ENCODE assay signal across 8 cellular contexts in the genomic region with DNA sequence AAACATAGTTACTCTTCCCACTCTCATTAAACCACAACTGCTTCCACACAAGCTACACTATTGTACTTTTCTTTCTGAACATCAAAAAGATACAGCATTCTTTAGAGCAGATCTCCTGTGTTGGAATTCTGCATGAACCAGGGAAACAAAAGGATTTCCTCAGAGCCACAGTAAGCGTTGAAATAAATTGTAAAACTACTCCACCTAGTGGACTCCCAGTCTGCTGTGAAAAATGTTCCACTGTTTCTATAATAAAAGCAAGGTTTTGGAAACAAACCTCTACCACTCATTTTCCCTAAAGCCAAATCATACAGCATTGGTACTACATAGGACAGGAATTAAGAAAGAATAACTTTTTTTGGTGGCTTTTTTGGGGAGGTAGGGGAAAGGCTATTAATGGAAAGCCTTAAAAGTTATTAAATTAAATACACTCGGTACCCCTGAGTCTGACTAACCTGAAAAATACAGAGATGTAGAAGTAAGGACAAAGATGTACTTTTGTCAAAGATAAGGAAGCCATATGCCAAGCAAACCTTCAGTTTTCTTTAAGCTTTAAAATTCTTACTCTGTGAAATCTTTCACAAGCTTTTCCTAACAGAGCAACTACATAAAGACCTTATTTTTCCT. TPM values are rescaled to one million over a fixed set of nuclear protein-coding genes. Genes with fewer than 3 reads are reported as not detected.
DNase-seq lines count a peak whose midpoint lies in the region; TF ChIP-seq lines count a peak whose summit lies in the region.

No MANE protein-coding gene starts in this region.

- H3K9ac ChIP-seq in NT2/D1 (ENCODE audit: insufficient read length, low read depth), result no peak overlapping the region
- no peak overlapping the region for H3K9ac ChIP-seq in endodermal cell (ENCODE audit: extremely low read depth, low read length, poor library complexity, severe bottlenecking)

- no peaks in the 10 kb centered on the region for H3K27me3 Mint-ChIP-seq in endodermal cell (ENCODE audit: insufficient read depth)
- H3K27me3 Mint-ChIP-seq in mesothelial cell of epicardium (ENCODE audit: low read depth), result no peaks in the 10 kb centered on the region
- H3K27me3 Mint-ChIP-seq in activated CD4-positive, alpha-beta T cell treated with anti-CD3 and anti-CD28 coated beads, Interleukin-2, amount 10 ng/mL, durations not matched to agents 24 days and 14 days, result no peaks in the 10 kb centered on the region
- no peaks in the 10 kb centered on the region for H3K27me3 Mint-ChIP-seq in activated T-cell treated with anti-CD3 and anti-CD28 coated beads, Interleukin-2, amount 50 U/mL, for 24 hours

- intact Hi-C loops in activated CD4-positive, alpha-beta T cell treated with anti-CD3 and anti-CD28 coated beads, Interleukin-2, amount 10 ng/mL, durations not matched to agents 24 days and 14 days (cut with micrococcal nuclease), result loop anchor here (1.0 to 10.0 kb wide), 3 partner anchors 53 to 1065 kb away; no protein-coding TSS in a partner anchor

- H3K36me3 Mint-ChIP-seq in endodermal cell (ENCODE audit: low read depth), result peaks cover 26% of the 10 kb centered on the region
- peaks cover 7% of the 10 kb centered on the region for H3K36me3 Mint-ChIP-seq in mesothelial cell of epicardium
- peaks cover 15% of the 10 kb centered on the region for H3K36me3 Mint-ChIP-seq in activated CD4-positive, alpha-beta T cell treated with anti-CD3 and anti-CD28 coated beads, Interleukin-2, amount 10 ng/mL, durations not matched to agents 24 days and 14 days (ENCODE audit: low read depth)
- H3K36me3 Mint-ChIP-seq in activated T-cell treated with anti-CD3 and anti-CD28 coated beads, Interleukin-2, amount 50 U/mL, for 24 hours (ENCODE audit: low read depth), result peaks cover 41% of the 10 kb centered on the region

- peaks cover 10% of the 10 kb centered on the region for H3K4me1 ChIP-seq in HAP-1
- H3K4me1 ChIP-seq in NT2/D1 (ENCODE audit: insufficient read depth, insufficient read length), result no peaks in the 10 kb centered on the region
- no peaks in the 10 kb centered on the region for H3K4me1 ChIP-seq in endodermal cell (ENCODE audit: control insufficient read depth, insufficient read depth, low read length)

- no peak overlapping the region for H3K4me3 Mint-ChIP-seq in endodermal cell
- H3K4me3 Mint-ChIP-seq in mesothelial cell of epicardium, result no peak overlapping the region
- H3K4me3 Mint-ChIP-seq in activated CD4-positive, alpha-beta T cell treated with anti-CD3 and anti-CD28 coated beads, Interleukin-2, amount 10 ng/mL, durations not matched to agents 24 days and 14 days, result no peak overlapping the region
- H3K4me3 Mint-ChIP-seq in activated T-cell treated with anti-CD3 and anti-CD28 coated beads, Interleukin-2, amount 50 U/mL, for 24 hours, result no peak overlapping the region

- no peak overlapping the region for H3K27ac ChIP-seq in C4-2B
- no peak overlapping the region for H3K27ac ChIP-seq in endodermal cell (ENCODE audit: low read depth, low read length)

- no peaks in the 10 kb centered on the region for H3K27me3 ChIP-seq in HAP-1 (ENCODE audit: low read depth)
- H3K27me3 ChIP-seq in NT2/D1 (ENCODE audit: insufficient read depth, insufficient read length), result no peaks in the 10 kb centered on the region
- no peaks in the 10 kb centered on the region for H3K27me3 ChIP-seq in endodermal cell (ENCODE audit: control insufficient read depth, insufficient read depth, low read length, poor library complexity, severe bottlenecking)

- H3K4me1 Mint-ChIP-seq in endodermal cell (no peaks in the 10 kb centered on the region), mesothelial cell of epicardium (peaks cover 25% of the 10 kb centered on the region)
- peaks cover 2% of the 10 kb centered on the region for H3K4me1 Mint-ChIP-seq in activated CD4-positive, alpha-beta T cell treated with anti-CD3 and anti-CD28 coated beads, Interleukin-2, amount 10 ng/mL, durations not matched to agents 24 days and 14 days
- H3K4me1 Mint-ChIP-seq in activated T-cell treated with anti-CD3 and anti-CD28 coated beads, Interleukin-2, amount 50 U/mL, for 24 hours (ENCODE audit: low read depth), result peaks cover 2% of the 10 kb centered on the region

- 62 to 100% methylated on average over 1 to 2 of the region's 2 CpGs for WGBS in endodermal cell (ENCODE audit: insufficient coverage in 1 of 2, insufficient read length in 1 of 2), 2 experiments

- peaks cover 5% of the 10 kb centered on the region for H3K9me3 Mint-ChIP-seq in endodermal cell
- H3K9me3 Mint-ChIP-seq in mesothelial cell of epicardium, result no peaks in the 10 kb centered on the region
- peaks cover 3% of the 10 kb centered on the region for H3K9me3 Mint-ChIP-seq in activated CD4-positive, alpha-beta T cell treated with anti-CD3 and anti-CD28 coated beads, Interleukin-2, amount 10 ng/mL, durations not matched to agents 24 days and 14 days
- no peaks in the 10 kb centered on the region for H3K9me3 Mint-ChIP-seq in activated T-cell treated with anti-CD3 and anti-CD28 coated beads, Interleukin-2, amount 50 U/mL, for 24 hours

- H3K27ac Mint-ChIP-seq in endodermal cell (no peak overlapping the region), mesothelial cell of epicardium (no peak overlapping the region)
- H3K27ac Mint-ChIP-seq in activated CD4-positive, alpha-beta T cell treated with anti-CD3 and anti-CD28 coated beads, Interleukin-2, amount 10 ng/mL, durations not matched to agents 24 days and 14 days, result no peak overlapping the region
- no peak overlapping the region for H3K27ac Mint-ChIP-seq in activated T-cell treated with anti-CD3 and anti-CD28 coated beads, Interleukin-2, amount 50 U/mL, for 24 hours

- no peaks in the 10 kb centered on the region for H3K9me3 ChIP-seq in HAP-1
- H3K9me3 ChIP-seq in NT2/D1 (ENCODE audit: insufficient read depth, low read length), result no peaks in the 10 kb centered on the region; the same call in 1 of the 2 replicates
- no peaks in the 10 kb centered on the region for H3K9me3 ChIP-seq in endodermal cell (ENCODE audit: control insufficient read depth, low read length)

- H3K4me3 ChIP-seq in HAP-1, result no peak overlapping the region
- H3K4me3 ChIP-seq in NT2/D1 (ENCODE audit: insufficient read length, low read depth), result no peak overlapping the region
- no peak overlapping the region for H3K4me3 ChIP-seq in endodermal cell (ENCODE audit: low read length)

- TF ChIP-seq CTCF in C4-2B (conservative IDR thresholded peaks at IDR 0.05) (peak; percentile 85), endodermal cell (conservative IDR thresholded peaks at IDR 0.05) (peak; percentile 89), mesothelial cell of epicardium (IDR thresholded peaks at IDR 0.05; ENCODE audit: unreplicated experiment) (peak; percentile 84)

- DNase-seq in HAP-1 (ENCODE audit: low spot score in 2 of 2) (peak; percentile 31 to 82), NT2/D1 (ENCODE audit: low read depth, low spot score) (peak; percentile 11), endodermal cell (no peak), mesothelial cell of epicardium (ENCODE audit: low spot score in 2 of 2, unreplicated experiment in 2 of 2) (no peak), islet precursor cell (no peak)
- DNase-seq in activated CD4-positive, alpha-beta T cell treated with anti-CD3 and anti-CD28 coated beads, Interleukin-2, amount 10 ng/mL, durations not matched to agents 24 days and 14 days, result no peak
- no peak for DNase-seq in activated T-cell treated with anti-CD3 and anti-CD28 coated beads, Interleukin-2, amount 50 U/mL, for 24 hours

- in situ Hi-C loops in HAP-1 (cut with MboI; ENCODE audit: low sequenced_read_pairs), result loop anchor here (10.0 kb wide), 1 partner anchor 485 kb away; no protein-coding TSS in a partner anchor

- peaks cover 26% of the 10 kb centered on the region for H3K36me3 ChIP-seq in HAP-1 (replicated peaks)
- H3K36me3 ChIP-seq in NT2/D1 (ENCODE audit: insufficient read depth, insufficient read length, low read length), result peaks cover 19% of the 10 kb centered on the region
- peaks cover 52% of the 10 kb centered on the region for H3K36me3 ChIP-seq in endodermal cell (ENCODE audit: control insufficient read depth, insufficient read depth, low read length)

RNA-seq across cellular contexts. Expression of a gene that starts 19.3 kb away (rescaled TPM):
- total RNA-seq in endodermal cell (10 to 100 TPM; 11.0 to 13.9 TPM), mesothelial cell of epicardium (9.5 to 10.6 TPM (median 9.9 TPM) in 3 replicates)
- 11.6 TPM for polyA plus RNA-seq in endodermal cell (2013, experiment 1 of 2)
- polyA plus RNA-seq in endodermal cell (2013, experiment 2 of 2), result 10.0 TPM
- total RNA-seq in activated CD4-positive, alpha-beta T cell treated with anti-CD3 and anti-CD28 coated beads, Interleukin-2, amount 10 ng/mL, durations not matched to agents 24 days and 14 days, result 13.3 and 13.8 TPM in 2 replicates

RNA-seq across cellular contexts. Expression of a gene that starts 19.4 kb away (rescaled TPM):
- 10 to 100 TPM; 25.8 to 36.4 TPM for total RNA-seq in endodermal cell
- polyA plus RNA-seq in endodermal cell (2013, experiment 1 of 2), result 28.6 TPM
- 29.2 TPM for polyA plus RNA-seq in endodermal cell (2013, experiment 2 of 2)
- 33.6 to 35.0 TPM (median 33.7 TPM) in 3 replicates for total RNA-seq in mesothelial cell of epicardium
- total RNA-seq in activated CD4-positive, alpha-beta T cell treated with anti-CD3 and anti-CD28 coated beads, Interleukin-2, amount 10 ng/mL, durations not matched to agents 24 days and 14 days, result 29.1 and 32.3 TPM in 2 replicates

Comparison
In these comparisons a context has a peak if more than half of its experiments do, and no peak if none do; other contexts are left out.
1. DNase-seq: peak in HAP-1 (2 of 2) and NT2/D1 (single experiment); none in endodermal cell (single experiment), mesothelial cell of epicardium (0 of 2), islet precursor cell (single experiment), activated CD4-positive, alpha-beta T cell treated with anti-CD3 and anti-CD28 coated beads, Interleukin-2, amount 10 ng/mL, durations not matched to agents 24 days and 14 days (single experiment) and activated T-cell treated with anti-CD3 and anti-CD28 coated beads, Interleukin-2, amount 50 U/mL, for 24 hours (single experiment).
2. Peak in every context shown above with its lines, with median percentiles within 50 percentile points of each other: CTCF ChIP-seq.